In the genomic region with DNA sequence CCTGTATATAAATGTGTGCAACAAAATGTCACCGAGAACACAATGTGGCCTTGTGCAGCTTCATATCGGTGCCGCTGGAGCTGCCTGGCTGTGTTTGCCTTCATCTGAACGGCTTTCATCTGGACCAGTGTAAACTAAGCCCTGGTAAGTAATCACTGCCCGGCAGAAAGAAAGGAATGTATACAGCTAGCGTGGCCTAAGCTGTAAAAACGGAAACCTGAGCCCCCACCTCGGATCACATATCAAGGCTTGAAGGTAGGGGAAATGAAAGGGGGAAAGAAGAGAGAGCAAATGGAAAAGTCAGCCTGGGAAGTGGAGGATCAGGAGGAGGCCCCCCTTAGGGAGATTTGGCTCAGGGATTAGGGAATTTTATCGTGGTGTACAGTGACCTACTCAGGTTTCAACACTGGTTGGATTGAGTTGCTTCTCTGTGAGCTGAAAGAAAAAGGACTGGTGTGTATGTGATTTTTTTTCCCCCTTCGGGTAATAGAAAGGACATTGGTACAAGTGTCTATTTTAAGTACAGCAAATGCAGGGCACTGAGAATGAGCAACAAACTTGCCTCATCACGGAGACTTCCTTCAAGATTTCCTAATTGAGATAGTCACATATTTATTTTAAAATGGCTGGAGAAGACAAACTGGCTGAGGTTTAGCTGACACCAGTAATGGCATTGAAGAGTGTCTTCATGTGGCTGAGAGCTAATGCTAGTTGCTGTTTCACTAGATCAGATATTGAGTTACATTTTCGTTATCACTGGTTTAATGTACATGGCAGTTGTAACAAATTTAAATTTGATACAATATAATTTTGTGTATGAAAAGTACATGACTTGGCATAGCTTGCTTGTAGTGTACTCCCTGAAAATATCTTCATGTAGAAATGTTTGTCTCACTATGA, we compare ENCODE assay signal across 10 cellular contexts. TPM values are rescaled to one million over a fixed set of nuclear protein-coding genes. Genes with fewer than 3 reads are reported as not detected.
DNase-seq lines count a peak whose midpoint lies in the region; ATAC-seq and TF ChIP-seq lines count a peak whose summit lies in the region.
"Had no signal": no experiment of that assay in that cellular context is flagged by ENCODE, and none has a peak within 500 bp of the region (broad histone marks: within the 10 kb centered on the region; RNA-seq: fewer than 3 reads in every experiment).

No MANE protein-coding gene starts in this region.

- peaks cover 18% of the 10 kb centered on the region for H3K4me1 Mint-ChIP-seq in glutamatergic neuron (ENCODE audit: low read depth, unreplicated experiment)

- H3K27me3 ChIP-seq in WERI-Rb-1 (ENCODE audit: insufficient read depth, low read depth, severe bottlenecking): peaks cover 16% of the 10 kb centered on the region
- peaks cover 48% of the 10 kb centered on the region for H3K27me3 ChIP-seq in iPS-20b (ENCODE audit: insufficient read depth, low read length)
- H3K27me3 ChIP-seq in thymus (ENCODE audit: control insufficient read depth, insufficient read depth): peaks cover 57% of the 10 kb centered on the region

- H3K9ac ChIP-seq in iPS-20b (ENCODE audit: low read depth, low read length): peak overlapping the region; percentile 22; the same call in 1 of the 2 replicates

- no peak overlapping the region for H3K4me3 Mint-ChIP-seq in glutamatergic neuron (ENCODE audit: unreplicated experiment)
- H3K4me3 Mint-ChIP-seq: natural killer cell treated with Interleukin-12 subunit alpha and Interleukin-12 subunit beta and Interleukin-15 and Interleukin-18, amount 100 ng/mL, for 72 hours had no signal

- H3K27me3 Mint-ChIP-seq in glutamatergic neuron (ENCODE audit: unreplicated experiment): peaks cover 9% of the 10 kb centered on the region

- 55% methylated on average over 12 of the region's 12 CpGs for WGBS in thymus

- no peaks in the 10 kb centered on the region for H3K36me3 Mint-ChIP-seq in glutamatergic neuron (ENCODE audit: unreplicated experiment)

- H3K9me3 ChIP-seq in WERI-Rb-1 (ENCODE audit: severe bottlenecking) (no peaks in the 10 kb centered on the region), iPS-20b (ENCODE audit: insufficient read depth, low read depth, low read length) (no peaks in the 10 kb centered on the region), thymus (ENCODE audit: control insufficient read depth) (no peaks in the 10 kb centered on the region)
- H3K9me3 ChIP-seq: A549 had no signal

- H3K4me1 ChIP-seq in iPS-20b (ENCODE audit: insufficient read depth, low read length) (peaks cover 21% of the 10 kb centered on the region; the same call in 1 of the 2 replicates), thymus (ENCODE audit: control insufficient read depth, insufficient read depth, low read length) (peaks cover 6% of the 10 kb centered on the region)
- H3K4me1 ChIP-seq: A549 had no signal

- H3K27ac Mint-ChIP-seq in glutamatergic neuron (ENCODE audit: unreplicated experiment): no peak overlapping the region
- H3K27ac Mint-ChIP-seq: natural killer cell treated with Interleukin-12 subunit alpha and Interleukin-12 subunit beta and Interleukin-15 and Interleukin-18, amount 100 ng/mL, for 72 hours had no signal

- H3K27ac ChIP-seq in WERI-Rb-1: peak overlapping the region; percentile 10; the same call in 1 of the 2 replicates
- no peak overlapping the region for H3K27ac ChIP-seq in iPS-20b (ENCODE audit: low read length)
- H3K27ac ChIP-seq in thymus (ENCODE audit: low read depth): peak overlapping the region; percentile 53
- H3K27ac ChIP-seq: A549 had no signal

- H3K9me3 Mint-ChIP-seq in glutamatergic neuron (ENCODE audit: unreplicated experiment): peaks cover 11% of the 10 kb centered on the region
- H3K9me3 Mint-ChIP-seq: natural killer cell treated with Interleukin-12 subunit alpha and Interleukin-12 subunit beta and Interleukin-15 and Interleukin-18, amount 100 ng/mL, for 72 hours had no signal

- DNase-seq in NCI-H1417 (lab: John Stamatoyannopoulos, UW): peak; percentile 45 to 72 (median 65)
- no peak for DNase-seq in NCI-H1417 treated with DMSO at 0.1 percent for 48 hours (lab: John Stamatoyannopoulos, UW)
- peak; percentile 61 for DNase-seq in WERI-Rb-1
- DNase-seq in mucosa of gallbladder (ENCODE audit: low spot score): no peak
- no peak for DNase-seq in glutamatergic neuron

- H3K4me3 ChIP-seq in WERI-Rb-1 (ENCODE audit: low read depth, low read length) (peak overlapping the region; percentile 14), iPS-20b (ENCODE audit: low read length) (peak overlapping the region; percentile 88), thymus (ENCODE audit: low read length) (no peak overlapping the region)
- H3K4me3 ChIP-seq: A549 had no signal

- no peak for ATAC-seq in GM21717 (IDR thresholded peaks at IDR 0.05; ENCODE audit: unreplicated experiment)
- ATAC-seq: A549; natural killer cell treated with Interleukin-12 subunit alpha and Interleukin-12 subunit beta and Interleukin-15 and Interleukin-18, amount 100 ng/mL, for 72 hours had no signal

- H3K36me3 ChIP-seq in WERI-Rb-1 (no peaks in the 10 kb centered on the region), iPS-20b (ENCODE audit: insufficient read depth, low read depth, low read length) (no peaks in the 10 kb centered on the region), thymus (ENCODE audit: control insufficient read depth, insufficient read depth) (no peaks in the 10 kb centered on the region)

- TF ChIP-seq CTCF in WERI-Rb-1 (IDR thresholded peaks at IDR 0.05; ENCODE audit: low read depth, low read length): no peak
- TF ChIP-seq CTCF in glutamatergic neuron (IDR thresholded peaks at IDR 0.05; ENCODE audit: partially characterized antibody, unreplicated experiment): no peak

RNA-seq across cellular contexts. Expression of a gene that starts 3.5 kb away (rescaled TPM):
- polyA plus RNA-seq in thymus: 4.2 TPM
- 11.0 TPM for total RNA-seq in mucosa of gallbladder
- total RNA-seq in glutamatergic neuron (ENCODE audit: unreplicated experiment): 16.1 TPM

RNA-seq across cellular contexts. Expression of a gene that starts 34.0 kb away (rescaled TPM):
- polyA plus RNA-seq in thymus: 9.8 TPM
- total RNA-seq in mucosa of gallbladder (17.7 TPM), glutamatergic neuron (ENCODE audit: unreplicated experiment) (6.5 TPM)

Comparison
In these comparisons a context has a peak if more than half of its experiments do, and no peak if none do; other contexts are left out.
1. DNase-seq: peak in NCI-H1417 (3 of 3) and WERI-Rb-1 (single experiment); none in NCI-H1417 treated with DMSO at 0.1 percent for 48 hours (single experiment), mucosa of gallbladder (single experiment) and glutamatergic neuron (single experiment).